In genomic region chr15:27774638-27775037, GRCh38 we compare ENCODE assay signal across 35 cellular contexts.
"Had no signal": no experiment of that assay in that cellular context is flagged by ENCODE, and none has a peak within 500 bp of the region (broad histone marks: within the 10 kb centered on the region; RNA-seq: fewer than 3 reads in every experiment).

No MANE protein-coding gene starts in this region.

- FAIRE-seq: astrocyte, TTC549 had no signal

- H3K27me3 Mint-ChIP-seq: activated B cell treated with CpG ODN at 0.5 μM for 24 hours; activated CD4-positive, alpha-beta memory T cell treated with anti-CD3 and anti-CD28 coated beads for 36 hours; activated CD4-positive, alpha-beta T cell treated with anti-CD3 and anti-CD28 coated beads, Interleukin-2, amount 10 ng/mL, durations not matched to agents 7 days and 5 days; activated CD8-positive, alpha-beta T cell treated with anti-CD3 and anti-CD28 coated beads for 36 hours; activated naive CD4-positive, alpha-beta T cell treated with anti-CD3 and anti-CD28 coated beads, Interleukin-2, amount 10 ng/mL, durations not matched to agents 7 days and 5 days; activated naive CD4-positive, alpha-beta T cell treated with anti-CD3 and anti-CD28 coated beads, Interleukin-2, amount 50 U/mL, for 24 hours; activated naive CD8-positive, alpha-beta T cell; activated naive CD8-positive, alpha-beta T cell treated with anti-CD3 and anti-CD28 coated beads, Interleukin-2, amount 10 ng/mL, durations not matched to agents 7 days and 5 days; activated naive CD8-positive, alpha-beta T cell treated with anti-CD3 and anti-CD28 coated beads, Interleukin-2, amount 50 U/mL, for 24 hours; activated T-helper 17 cell treated with anti-CD3 and anti-CD28 coated beads, Interleukin-2, amount 50 U/mL, for 72 hours had no signal

- H3K9me3 Mint-ChIP-seq: activated CD4-positive, alpha-beta memory T cell treated with anti-CD3 and anti-CD28 coated beads for 36 hours; activated CD8-positive, alpha-beta T cell treated with anti-CD3 and anti-CD28 coated beads for 36 hours; activated naive CD4-positive, alpha-beta T cell treated with anti-CD3 and anti-CD28 coated beads, Interleukin-2, amount 50 U/mL, for 24 hours; activated naive CD8-positive, alpha-beta T cell treated with anti-CD3 and anti-CD28 coated beads, Interleukin-2, amount 50 U/mL, for 24 hours had no signal

- DNase-seq: activated B cell treated with CpG ODN at 0.5 μM for 24 hours; activated CD4-positive, alpha-beta memory T cell treated with anti-CD3 and anti-CD28 coated beads for 36 hours; activated CD4-positive, alpha-beta T cell treated with anti-CD3 and anti-CD28 coated beads for 4 hours; activated CD4-positive, alpha-beta T cell treated with anti-CD3 and anti-CD28 coated beads, Interleukin-2, amount 10 ng/mL, durations not matched to agents 7 days and 5 days; activated CD4-positive, CD25-positive, alpha-beta regulatory T cell treated with anti-CD3 and anti-CD28 coated beads, Interleukin-2, amount 50 U/mL, for 72 hours; activated CD8-positive, alpha-beta memory T cell treated with anti-CD3 and anti-CD28 coated beads, Interleukin-2, amount 50 U/mL, for 4 hours; activated CD8-positive, alpha-beta T cell treated with anti-CD3 and anti-CD28 coated beads for 36 hours; activated effector memory CD4-positive, alpha-beta T cell treated with anti-CD3 and anti-CD28 coated beads, Interleukin-2, amount 50 U/mL, for 16 hours; activated gamma-delta T cell treated with Interleukin-2 at 50 U/mL for 16 hours; activated naive CD4-positive, alpha-beta T cell; activated naive CD4-positive, alpha-beta T cell treated with anti-CD3 and anti-CD28 coated beads, Interleukin-2, amount 10 ng/mL, durations not matched to agents 7 days and 5 days; activated naive CD8-positive, alpha-beta T cell treated with anti-CD3 and anti-CD28 coated beads, Interleukin-2, amount 10 ng/mL, durations not matched to agents 7 days and 5 days; activated naive CD8-positive, alpha-beta T cell treated with anti-CD3 and anti-CD28 coated beads, Interleukin-2, amount 50 U/mL, for 24 hours; activated T-cell treated with anti-CD3 and anti-CD28 coated beads for 4 hours; activated T-cell treated with anti-CD3 and anti-CD28 coated beads, Interleukin-2, amount 50 U/mL, for 1 hour; activated T-cell treated with anti-CD3 and anti-CD28 coated beads, Interleukin-2, amount 50 U/mL, for 4 hours; activated T-cell treated with anti-CD3 and anti-CD28 coated beads, Interleukin-2, amount 50 U/mL, for 72 hours; amniotic stem cell; aorta; body of pancreas; brain microvascular endothelial cell; central memory CD4-positive, alpha-beta T cell; T-helper 1 cell; T-helper 2 cell; T-helper 9 cell had no signal

- H3K9me3 ChIP-seq: body of pancreas had no signal

- H3K27ac ChIP-seq: body of pancreas, brain microvascular endothelial cell, breast epithelium, VCaP had no signal

- H3K4me1 Mint-ChIP-seq: activated B cell treated with CpG ODN at 0.5 μM for 24 hours; activated CD4-positive, alpha-beta T cell treated with anti-CD3 and anti-CD28 coated beads, Interleukin-2, amount 10 ng/mL, durations not matched to agents 7 days and 5 days; activated naive CD4-positive, alpha-beta T cell treated with anti-CD3 and anti-CD28 coated beads, Interleukin-2, amount 10 ng/mL, durations not matched to agents 7 days and 5 days; activated naive CD4-positive, alpha-beta T cell treated with anti-CD3 and anti-CD28 coated beads, Interleukin-2, amount 50 U/mL, for 24 hours; activated naive CD8-positive, alpha-beta T cell treated with anti-CD3 and anti-CD28 coated beads, Interleukin-2, amount 10 ng/mL, durations not matched to agents 7 days and 5 days; activated naive CD8-positive, alpha-beta T cell treated with anti-CD3 and anti-CD28 coated beads, Interleukin-2, amount 50 U/mL, for 24 hours; activated T-helper 17 cell treated with anti-CD3 and anti-CD28 coated beads, Interleukin-2, amount 50 U/mL, for 72 hours had no signal

- H3K27ac Mint-ChIP-seq: activated B cell treated with CpG ODN at 0.5 μM for 24 hours; activated CD4-positive, alpha-beta memory T cell treated with anti-CD3 and anti-CD28 coated beads for 36 hours; activated CD4-positive, alpha-beta T cell treated with anti-CD3 and anti-CD28 coated beads, Interleukin-2, amount 10 ng/mL, durations not matched to agents 7 days and 5 days; activated CD8-positive, alpha-beta T cell treated with anti-CD3 and anti-CD28 coated beads for 36 hours; activated naive CD4-positive, alpha-beta T cell treated with anti-CD3 and anti-CD28 coated beads, Interleukin-2, amount 10 ng/mL, durations not matched to agents 7 days and 5 days; activated naive CD4-positive, alpha-beta T cell treated with anti-CD3 and anti-CD28 coated beads, Interleukin-2, amount 50 U/mL, for 24 hours; activated naive CD8-positive, alpha-beta T cell; activated naive CD8-positive, alpha-beta T cell treated with anti-CD3 and anti-CD28 coated beads, Interleukin-2, amount 10 ng/mL, durations not matched to agents 7 days and 5 days; activated naive CD8-positive, alpha-beta T cell treated with anti-CD3 and anti-CD28 coated beads, Interleukin-2, amount 50 U/mL, for 24 hours; activated T-cell treated with anti-CD3 and anti-CD28 coated beads, Interleukin-2, amount 50 U/mL, for 72 hours; activated T-helper 1 cell treated with anti-CD3 and anti-CD28 coated beads, Interleukin-12 subunit alpha, Interleukin-12 subunit beta, Interleukin-2, Interleukin-4 antibody, amounts not matched to agents 30 ng/mL and 10 ng/mL and 1 ng/mL, durations not matched to agents 14 hours and 24 hours and 36 hours; activated T-helper 17 cell treated with anti-CD3 and anti-CD28 coated beads, Interleukin-2, amount 50 U/mL, for 72 hours; T-helper 1 cell treated with Interleukin-12 subunit alpha and Interleukin-12 subunit beta and Interleukin-4 antibody, amounts not matched to agents 30 μg/mL and 1 μg/mL, for 36 hours; T-helper 2 cell treated with Interferon-gamma antibody and Interleukin-4, amounts not matched to agents 5 μg/mL and 100 μg/mL, for 36 hours had no signal

- ATAC-seq: activated CD8-positive, alpha-beta T cell treated with anti-CD3 and anti-CD28 coated beads for 36 hours; activated naive CD8-positive, alpha-beta T cell treated with anti-CD3 and anti-CD28 coated beads, Interleukin-2, amount 50 U/mL, for 24 hours; activated T-cell treated with anti-CD3 and anti-CD28 coated beads, Interleukin-2, amount 50 U/mL, for 4 hours; activated T-cell treated with anti-CD3 and anti-CD28 coated beads, Interleukin-2, amount 50 U/mL, for 72 hours; activated T-helper 17 cell treated with anti-CD3 and anti-CD28 coated beads, Interleukin-2, amount 50 U/mL, for 72 hours; body of pancreas had no signal

- H3K4me3 Mint-ChIP-seq: activated B cell treated with CpG ODN at 0.5 μM for 24 hours; activated CD4-positive, alpha-beta memory T cell treated with anti-CD3 and anti-CD28 coated beads for 36 hours; activated CD4-positive, alpha-beta T cell treated with anti-CD3 and anti-CD28 coated beads, Interleukin-2, amount 10 ng/mL, durations not matched to agents 7 days and 5 days; activated CD8-positive, alpha-beta T cell treated with anti-CD3 and anti-CD28 coated beads for 36 hours; activated naive CD4-positive, alpha-beta T cell treated with anti-CD3 and anti-CD28 coated beads, Interleukin-2, amount 10 ng/mL, durations not matched to agents 7 days and 5 days; activated naive CD4-positive, alpha-beta T cell treated with anti-CD3 and anti-CD28 coated beads, Interleukin-2, amount 50 U/mL, for 24 hours; activated naive CD8-positive, alpha-beta T cell; activated naive CD8-positive, alpha-beta T cell treated with anti-CD3 and anti-CD28 coated beads, Interleukin-2, amount 10 ng/mL, durations not matched to agents 7 days and 5 days; activated naive CD8-positive, alpha-beta T cell treated with anti-CD3 and anti-CD28 coated beads, Interleukin-2, amount 50 U/mL, for 24 hours; activated T-cell treated with anti-CD3 and anti-CD28 coated beads, Interleukin-2, amount 50 U/mL, for 4 hours; activated T-cell treated with anti-CD3 and anti-CD28 coated beads, Interleukin-2, amount 50 U/mL, for 72 hours; activated T-helper 1 cell treated with anti-CD3 and anti-CD28 coated beads, Interleukin-12 subunit alpha, Interleukin-12 subunit beta, Interleukin-2, Interleukin-4 antibody, amounts not matched to agents 30 ng/mL and 10 ng/mL and 1 ng/mL, durations not matched to agents 14 hours and 24 hours and 36 hours; activated T-helper 17 cell treated with anti-CD3 and anti-CD28 coated beads, Interleukin-2, amount 50 U/mL, for 72 hours; T-helper 1 cell treated with Interleukin-12 subunit alpha and Interleukin-12 subunit beta and Interleukin-4 antibody, amounts not matched to agents 30 μg/mL and 1 μg/mL, for 36 hours; T-helper 2 cell treated with Interferon-gamma antibody and Interleukin-4, amounts not matched to agents 5 μg/mL and 100 μg/mL, for 36 hours had no signal

- H3K36me3 ChIP-seq: brain microvascular endothelial cell, breast epithelium had no signal

- H3K4me3 ChIP-seq: body of pancreas, breast epithelium had no signal

- H3K36me3 Mint-ChIP-seq: activated CD4-positive, alpha-beta memory T cell treated with anti-CD3 and anti-CD28 coated beads for 36 hours; activated naive CD4-positive, alpha-beta T cell treated with anti-CD3 and anti-CD28 coated beads, Interleukin-2, amount 10 ng/mL, durations not matched to agents 7 days and 5 days; activated naive CD4-positive, alpha-beta T cell treated with anti-CD3 and anti-CD28 coated beads, Interleukin-2, amount 50 U/mL, for 24 hours; activated naive CD8-positive, alpha-beta T cell; activated naive CD8-positive, alpha-beta T cell treated with anti-CD3 and anti-CD28 coated beads, Interleukin-2, amount 10 ng/mL, durations not matched to agents 7 days and 5 days had no signal

- H3K27me3 ChIP-seq: body of pancreas, brain microvascular endothelial cell, breast epithelium had no signal

- H3K4me1 ChIP-seq: body of pancreas, breast epithelium had no signal
